ENCODE assay signal across 1 cellular context in genomic region chr20:462199-462991, GRCh38.
TF ChIP-seq lines count a peak whose summit lies in the region.

Gene TBC1D20, minus strand, starts transcription at chr20:462533. Its CDS starts 128 bp downstream, at chr20:462405.

TF ChIP-seq in WTC11, 78 proteins besides CTCF, POLR2A, EP300 and RAD21 (continued from another document):
- TF ChIP-seq ARID4B (CRISPR knock-in tag; IDR thresholded peaks at IDR 0.05; ENCODE audit: borderline replicate concordance) (no peak), ZNF281 (CRISPR knock-in tag; IDR thresholded peaks at IDR 0.05) (no peak), NR1H2 (CRISPR knock-in tag; IDR thresholded peaks at IDR 0.05) (no peak), CREB1 (CRISPR knock-in tag; IDR thresholded peaks at IDR 0.05) (no peak), CBFB (CRISPR knock-in tag; IDR thresholded peaks at IDR 0.05; ENCODE audit: low read depth) (peak; percentile 46; the same call in 1 of the 2 replicates), TP53 (CRISPR knock-in tag; IDR thresholded peaks at IDR 0.05) (peak; percentile 60), ESRRA (CRISPR knock-in tag; IDR thresholded peaks at IDR 0.05; ENCODE audit: borderline replicate concordance) (no peak), USF2 (CRISPR knock-in tag; IDR thresholded peaks at IDR 0.05) (peak; percentile 98), USF1 (CRISPR knock-in tag; IDR thresholded peaks at IDR 0.05) (peak; percentile 83), PREB (CRISPR knock-in tag; IDR thresholded peaks at IDR 0.05; ENCODE audit: borderline replicate concordance) (no peak), RELA (CRISPR knock-in tag; IDR thresholded peaks at IDR 0.05; ENCODE audit: borderline replicate concordance) (no peak), ZNF512 (CRISPR knock-in tag; IDR thresholded peaks at IDR 0.05; ENCODE audit: borderline replicate concordance) (no peak), FOXK1 (CRISPR knock-in tag; IDR thresholded peaks at IDR 0.05) (0 out of 2 replicates have a peak, but pooled peaks have one; percentile 25), E2F5 (CRISPR knock-in tag; IDR thresholded peaks at IDR 0.05) (no peak), KAT7 (CRISPR knock-in tag; IDR thresholded peaks at IDR 0.05; ENCODE audit: borderline replicate concordance) (no peak), OVOL2 (CRISPR knock-in tag; IDR thresholded peaks at IDR 0.05; ENCODE audit: borderline replicate concordance) (no peak), FOXJ3 (CRISPR knock-in tag; IDR thresholded peaks at IDR 0.05; ENCODE audit: borderline replicate concordance) (no peak), ZBTB21 (CRISPR knock-in tag; IDR thresholded peaks at IDR 0.05; ENCODE audit: borderline replicate concordance) (0 out of 2 replicates have a peak, but pooled peaks have one; percentile 17), ETV6 (CRISPR knock-in tag; IDR thresholded peaks at IDR 0.05) (peak; percentile 64), CREM (CRISPR knock-in tag; IDR thresholded peaks at IDR 0.05) (peak; percentile 64; the same call in 1 of the 2 replicates), ZMAT4 (CRISPR knock-in tag; IDR thresholded peaks at IDR 0.05) (no peak), MYBL2 (CRISPR knock-in tag; IDR thresholded peaks at IDR 0.05) (0 out of 2 replicates have a peak, but pooled peaks have one; percentile 11), MAX (CRISPR knock-in tag; IDR thresholded peaks at IDR 0.05) (peak; percentile 40; the same call in 1 of the 2 replicates), AFF4 (CRISPR knock-in tag; IDR thresholded peaks at IDR 0.05; ENCODE audit: borderline replicate concordance) (no peak), ATF3 (CRISPR knock-in tag; conservative IDR thresholded peaks at IDR 0.05) (no peak), ZSCAN18 (CRISPR knock-in tag; IDR thresholded peaks at IDR 0.05) (no peak), SP1 (CRISPR knock-in tag; conservative IDR thresholded peaks at IDR 0.05) (peak; percentile 84), HMGXB4 (CRISPR knock-in tag; IDR thresholded peaks at IDR 0.05) (no peak), HMGA2 (CRISPR knock-in tag; IDR thresholded peaks at IDR 0.05) (no peak), GABPB1 (CRISPR knock-in tag; IDR thresholded peaks at IDR 0.05) (no peak), MLX (CRISPR knock-in tag; IDR thresholded peaks at IDR 0.05) (no peak)
